Comparison of ENCODE assay signal across 25 cellular contexts in the genomic region with DNA sequence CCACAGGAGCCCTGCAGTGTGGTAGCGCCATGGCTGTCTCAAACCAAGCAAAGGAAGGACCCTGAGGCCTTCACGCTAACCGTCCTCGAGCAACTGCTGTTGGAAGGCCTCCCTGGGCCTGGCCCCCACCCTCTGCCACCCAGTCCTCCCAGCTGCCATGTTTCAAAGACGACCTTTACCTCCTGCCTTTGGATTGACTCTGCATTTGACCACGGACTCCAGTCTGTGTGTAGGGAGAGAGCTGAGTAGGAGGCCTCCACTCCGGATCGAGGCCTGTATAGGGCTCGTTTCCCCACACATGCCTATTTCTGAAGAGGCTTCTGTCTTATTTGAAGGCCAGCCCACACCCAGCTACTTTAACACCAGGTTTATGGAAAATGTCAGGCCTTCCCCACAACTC. TPM values are rescaled to one million over a fixed set of nuclear protein-coding genes. Genes with fewer than 3 reads are reported as not detected.
DNase-seq lines count a peak whose midpoint lies in the region; ATAC-seq and TF ChIP-seq lines count a peak whose summit lies in the region.
"Had no signal": no experiment of that assay in that cellular context is flagged by ENCODE, and none has a peak within 500 bp of the region (broad histone marks: within the 10 kb centered on the region; RNA-seq: fewer than 3 reads in every experiment).

No MANE protein-coding gene starts in this region.

- TF ChIP-seq CTCF in heart left ventricle (IDR thresholded peaks at IDR 0.05), result no peak
- no peak for TF ChIP-seq CTCF in HFFc6 (IDR thresholded peaks at IDR 0.05)
- TF ChIP-seq CTCF in upper lobe of left lung (IDR thresholded peaks at IDR 0.05), result no peak

- no peaks in the 10 kb centered on the region for H3K9me3 ChIP-seq in heart left ventricle
- no peaks in the 10 kb centered on the region for H3K9me3 ChIP-seq in stomach smooth muscle (ENCODE audit: control insufficient read depth in 2 of 2, low read length in 2 of 2)
- no peaks in the 10 kb centered on the region for H3K9me3 ChIP-seq in upper lobe of left lung
- H3K9me3 ChIP-seq: ascending aorta, BE2C, lower lobe of right lung, pancreas, thyroid gland had no signal

- no peak overlapping the region; the same call in 1 of the 2 replicates for H3K4me3 Mint-ChIP-seq in HFFc6
- H3K4me3 Mint-ChIP-seq: activated naive CD4-positive, alpha-beta T cell treated with anti-CD3 and anti-CD28 coated beads, Interleukin-2, amount 50 U/mL, for 24 hours; activated T-helper 1 cell treated with anti-CD3 and anti-CD28 coated beads, Interleukin-12 subunit alpha, Interleukin-12 subunit beta, Interleukin-2, Interleukin-4 antibody, amounts not matched to agents 30 ng/mL and 10 ng/mL and 1 ng/mL, durations not matched to agents 14 hours and 24 hours and 36 hours; central memory CD8-positive, alpha-beta T cell; natural killer cell; stimulated activated naive CD8-positive, alpha-beta T cell treated with anti-CD3 and anti-CD28 coated beads, Interleukin-15, Interleukin-2, amounts not matched to agents 100 ng/mL and 50 ng/mL, for 24 hours had no signal

- ATAC-seq in heart left ventricle (no peak), left colon (peak; percentile 3), upper lobe of left lung (ENCODE audit: low FRiP score in 2 of 2) (no peak)
- ATAC-seq: natural killer cell, pancreas had no signal

- H3K27me3 ChIP-seq in heart left ventricle, result no peaks in the 10 kb centered on the region
- no peaks in the 10 kb centered on the region for H3K27me3 ChIP-seq in stomach smooth muscle (ENCODE audit: control insufficient read depth in 1 of 2, insufficient read depth in 2 of 2, low read length in 2 of 2)
- H3K27me3 ChIP-seq in upper lobe of left lung, result no peaks in the 10 kb centered on the region
- H3K27me3 ChIP-seq: ascending aorta, BE2C, pancreas, thyroid gland had no signal

- peaks cover 8% of the 10 kb centered on the region for H3K27me3 Mint-ChIP-seq in HFFc6 (ENCODE audit: insufficient read depth)
- H3K27me3 Mint-ChIP-seq: activated naive CD4-positive, alpha-beta T cell treated with anti-CD3 and anti-CD28 coated beads, Interleukin-2, amount 50 U/mL, for 24 hours; central memory CD8-positive, alpha-beta T cell; stimulated activated naive CD8-positive, alpha-beta T cell treated with anti-CD3 and anti-CD28 coated beads, Interleukin-15, Interleukin-2, amounts not matched to agents 100 ng/mL and 50 ng/mL, for 24 hours had no signal

- H3K4me1 Mint-ChIP-seq in HFFc6 (ENCODE audit: low read depth), result no peaks in the 10 kb centered on the region
- H3K4me1 Mint-ChIP-seq: activated naive CD4-positive, alpha-beta T cell treated with anti-CD3 and anti-CD28 coated beads, Interleukin-2, amount 50 U/mL, for 24 hours; central memory CD8-positive, alpha-beta T cell had no signal

- no peak for TF ChIP-seq EP300 in upper lobe of left lung (IDR thresholded peaks at IDR 0.05)

- no peak for DNase-seq in heart left ventricle
- DNase-seq in cardiac septum (ENCODE audit: low spot score), result no peak
- DNase-seq in HFFc6, result no peak
- DNase-seq in left colon, result no peak
- no peak for DNase-seq in upper lobe of left lung
- DNase-seq in hepatic stellate cell (ENCODE audit: low spot score), result no peak
- DNase-seq in HT-29 (ENCODE audit: low spot score), result no peak
- DNase-seq: activated CD4-positive, alpha-beta T cell treated with anti-CD3 and anti-CD28 coated beads, Interleukin-2, amount 50 U/mL, for 48 hours; BE2C; KG1; kidney; lower lobe of right lung; natural killer cell; NCI-H1436; NCI-H2081 treated with DMSO at 0.1 percent for 48 hours; NCI-H226; pancreas; T-helper 1 cell; thyroid gland had no signal

- no peaks in the 10 kb centered on the region for H3K9me3 Mint-ChIP-seq in HFFc6
- H3K9me3 Mint-ChIP-seq: activated naive CD4-positive, alpha-beta T cell treated with anti-CD3 and anti-CD28 coated beads, Interleukin-2, amount 50 U/mL, for 24 hours; activated T-helper 1 cell treated with anti-CD3 and anti-CD28 coated beads, Interleukin-12 subunit alpha, Interleukin-12 subunit beta, Interleukin-2, Interleukin-4 antibody, amounts not matched to agents 30 ng/mL and 10 ng/mL and 1 ng/mL, durations not matched to agents 14 hours and 24 hours and 36 hours; central memory CD8-positive, alpha-beta T cell; natural killer cell; stimulated activated naive CD8-positive, alpha-beta T cell treated with anti-CD3 and anti-CD28 coated beads, Interleukin-15, Interleukin-2, amounts not matched to agents 100 ng/mL and 50 ng/mL, for 24 hours had no signal

- H3K9ac ChIP-seq in stomach smooth muscle (ENCODE audit: low read length in 2 of 2), result peak overlapping the region in 1 of 2 donors; percentile 33

- 64 to 75% (median 69%) methylated on average over 4 to 9 of the region's 9 CpGs for WGBS in heart left ventricle, 4 donors
- 71 to 83% methylated on average over 7 to 9 of the region's 9 CpGs for WGBS in upper lobe of left lung, 2 donors

- H3K27ac ChIP-seq in heart left ventricle, result peak overlapping the region in 9 of 12 donors; percentile 18 to 90 (median 39)
- H3K27ac ChIP-seq in stomach smooth muscle (ENCODE audit: low read length), result peak overlapping the region; percentile 31
- H3K27ac ChIP-seq in upper lobe of left lung, result no peak overlapping the region
- H3K27ac ChIP-seq: lower lobe of right lung, pancreas had no signal

- H3K4me1 ChIP-seq in heart left ventricle, result peaks cover 0 to 92% (median 44%) of the 10 kb centered on the region in 12 donors
- peaks cover 49% of the 10 kb centered on the region for H3K4me1 ChIP-seq in stomach smooth muscle (ENCODE audit: control insufficient read depth, insufficient read depth, low read length)
- H3K4me1 ChIP-seq in upper lobe of left lung, result no peaks in the 10 kb centered on the region
- H3K4me1 ChIP-seq: BE2C, lower lobe of right lung, pancreas had no signal

- H3K4me3 ChIP-seq in heart left ventricle (no peak overlapping the region), stomach smooth muscle (ENCODE audit: low read length in 2 of 2) (no peak overlapping the region), upper lobe of left lung (no peak overlapping the region)
- H3K4me3 ChIP-seq: ascending aorta, lower lobe of right lung, pancreas, thyroid gland had no signal

- H3K36me3 ChIP-seq in heart left ventricle (peaks cover 0 to 73% (median 59%) of the 10 kb centered on the region in 9 donors), stomach smooth muscle (ENCODE audit: control insufficient read depth in 2 of 2, insufficient read depth in 2 of 2, low read length in 2 of 2) (peaks cover 42 to 49% of the 10 kb centered on the region in 2 donors), upper lobe of left lung (peaks cover 27 to 68% (median 55%) of the 10 kb centered on the region in 4 donors)

- peak overlapping the region; percentile 38; the same call in 1 of the 2 replicates for H3K27ac Mint-ChIP-seq in HFFc6
- H3K27ac Mint-ChIP-seq: activated naive CD4-positive, alpha-beta T cell treated with anti-CD3 and anti-CD28 coated beads, Interleukin-2, amount 50 U/mL, for 24 hours; activated T-helper 1 cell treated with anti-CD3 and anti-CD28 coated beads, Interleukin-12 subunit alpha, Interleukin-12 subunit beta, Interleukin-2, Interleukin-4 antibody, amounts not matched to agents 30 ng/mL and 10 ng/mL and 1 ng/mL, durations not matched to agents 14 hours and 24 hours and 36 hours; natural killer cell; stimulated activated naive CD8-positive, alpha-beta T cell treated with anti-CD3 and anti-CD28 coated beads, Interleukin-15, Interleukin-2, amounts not matched to agents 100 ng/mL and 50 ng/mL, for 24 hours had no signal

- TF ChIP-seq POLR2A in heart left ventricle (IDR thresholded peaks at IDR 0.05) (no peak), upper lobe of left lung (IDR thresholded peaks at IDR 0.05) (no peak)

- intact Hi-C loops in heart left ventricle (cut with DNase I), result no loop called here
- intact Hi-C loops in cardiac septum (cut with DNase I), result no loop called here
- intact Hi-C loops in left colon (cut with DNase I, micrococcal nuclease), result loop anchor here in 1 of 2 donors (10.0 kb wide), 2 partner anchors 83 to 193 kb away; a partner anchor contains a TSS

- peaks cover 20% of the 10 kb centered on the region for H3K36me3 Mint-ChIP-seq in HFFc6 (ENCODE audit: low read depth)
- H3K36me3 Mint-ChIP-seq: natural killer cell had no signal

RNA-seq across cellular contexts. Expression of a gene that starts 24.3 kb away (rescaled TPM):
- total RNA-seq in heart left ventricle (100 to 1,000 TPM; 102 to 207 (median 123) TPM), cardiac septum (87.6 TPM), left colon (100 to 1,000 TPM; 335 to 566 TPM), upper lobe of left lung (10 to 100 TPM; 24.2 to 65.6 (median 50.6) TPM)
- polyA plus RNA-seq in heart left ventricle, result 100 to 1,000 TPM in 1 of 2 donors, 10 to 100 TPM in 1; 92.8 to 105 TPM
- total RNA-seq in HFFc6 (2021; fragmentation: NEBNext Ultra II Directional; extraction: Animal tissue kit (Norgen Biotek cat#: 25700)), result 100 to 1,000 TPM in 1 of 6 experiments, 10 to 100 TPM in 5; 77.2 to 112 (median 83.8) TPM
- 130 and 142 TPM in 2 replicates for total RNA-seq in HT-29 (2014; rRNA removed; shearing (Covaris generic))

RNA-seq across cellular contexts. Expression of a gene that starts 27.4 kb away (rescaled TPM):
- total RNA-seq in heart left ventricle (1 to 10 TPM; 4.1 to 9.8 (median 6.3) TPM), cardiac septum (6.4 TPM), left colon (10 to 100 TPM; 22.3 to 22.6 TPM), upper lobe of left lung (10 to 100 TPM in 5 of 6 donors, 1 to 10 TPM in 1; 9.7 to 68.1 (median 23.4) TPM)
- 1 to 10 TPM; 3.3 to 8.8 TPM for polyA plus RNA-seq in heart left ventricle
- 1 to 10 TPM; 5.0 to 8.0 (median 6.5) TPM for total RNA-seq in HFFc6 (2021; fragmentation: NEBNext Ultra II Directional; extraction: Animal tissue kit (Norgen Biotek cat#: 25700))
- total RNA-seq in HT-29 (2014; rRNA removed; shearing (Covaris generic)), result 12.0 and 12.3 TPM in 2 replicates

RNA-seq across cellular contexts. Expression of a gene that starts 40.2 kb away (rescaled TPM):
- total RNA-seq in heart left ventricle (10 to 100 TPM; 14.4 to 28.7 (median 22.5) TPM), cardiac septum (19.8 TPM), left colon (10 to 100 TPM; 36.1 to 46.7 TPM), upper lobe of left lung (10 to 100 TPM; 19.9 to 43.8 (median 32.3) TPM)
- polyA plus RNA-seq in heart left ventricle, result 10 to 100 TPM; 11.9 to 12.4 TPM
- total RNA-seq in HFFc6 (2021; fragmentation: NEBNext Ultra II Directional; extraction: Animal tissue kit (Norgen Biotek cat#: 25700)), result 10 to 100 TPM; 31.8 to 42.0 (median 34.5) TPM
- 9.4 and 9.6 TPM in 2 replicates for total RNA-seq in HT-29 (2014; rRNA removed; shearing (Covaris generic))

RNA-seq across cellular contexts. Expression of a gene that starts 46.9 kb away (rescaled TPM):
- total RNA-seq in heart left ventricle, result 100 to 1,000 TPM in 2 of 9 donors, 10 to 100 TPM in 7; 61.0 to 114 (median 70.8) TPM
- 10 to 100 TPM; 36.8 to 52.7 TPM for polyA plus RNA-seq in heart left ventricle
- total RNA-seq in cardiac septum, result 74.8 TPM
- total RNA-seq in HFFc6 (2021; fragmentation: NEBNext Ultra II Directional; extraction: Animal tissue kit (Norgen Biotek cat#: 25700)), result 100 to 1,000 TPM; 135 to 152 (median 142) TPM
- 10 to 100 TPM; 48.2 to 69.5 TPM for total RNA-seq in left colon
- 100 to 1,000 TPM in 3 of 6 donors, 10 to 100 TPM in 3; 55.1 to 132 (median 92.3) TPM for total RNA-seq in upper lobe of left lung
- total RNA-seq in HT-29 (2014; rRNA removed; shearing (Covaris generic)), result 59.2 and 77.1 TPM in 2 replicates

RNA-seq across cellular contexts. Expression of a gene that starts 53.6 kb away (rescaled TPM):
- total RNA-seq in heart left ventricle, result 1 to 10 TPM; 3.9 to 7.5 (median 5.7) TPM
- 1 to 10 TPM; 3.4 to 6.4 TPM for polyA plus RNA-seq in heart left ventricle
- 3.3 TPM for total RNA-seq in cardiac septum
- 1 to 10 TPM; 4.8 to 9.5 (median 6.2) TPM for total RNA-seq in HFFc6 (2021; fragmentation: NEBNext Ultra II Directional; extraction: Animal tissue kit (Norgen Biotek cat#: 25700))
- 1 to 10 TPM; 4.7 to 5.2 TPM for total RNA-seq in left colon
- 10 to 100 TPM in 2 of 6 donors, 1 to 10 TPM in 4; 4.1 to 14.7 (median 9.3) TPM for total RNA-seq in upper lobe of left lung
- 9.0 and 9.5 TPM in 2 replicates for total RNA-seq in HT-29 (2014; rRNA removed; shearing (Covaris generic))

Comparison
In these comparisons a context has a peak if more than half of its experiments do, and no peak if none do; other contexts are left out.
1. H3K27ac ChIP-seq: peak in heart left ventricle (9 of 12) and stomach smooth muscle (single experiment); none in upper lobe of left lung (0 of 4).